ENCODE assay signal across 8 cellular contexts in genomic region chr19:32692727-32693061, GRCh38. TPM values are rescaled to one million over a fixed set of nuclear protein-coding genes. Genes with fewer than 3 reads are reported as not detected.
DNase-seq lines count a peak whose midpoint lies in the region; ATAC-seq, FAIRE-seq and TF ChIP-seq lines count a peak whose summit lies in the region.

No MANE protein-coding gene starts in this region.

- peak overlapping the region; percentile 89 to 97 (median 96) for H3K4me3 Mint-ChIP-seq in naive thymus-derived CD8-positive, alpha-beta T cell

- DNase-seq in LHCN-M2 (ENCODE audit: low read depth) (peak; percentile 11), bronchial epithelial cell (ENCODE audit: low read depth) (no peak), amniotic stem cell (lab: John Stamatoyannopoulos, UW) (no peak), OCI-M2 (lab: John Stamatoyannopoulos, UW; ENCODE audit: unreplicated experiment) (no peak), omental fat pad (ENCODE audit: low spot score) (no peak)
- DNase-seq in naive thymus-derived CD8-positive, alpha-beta T cell = no peak
- no peak for DNase-seq in stimulated activated naive CD4-positive, alpha-beta T cell treated with Interleukin-2 at 50 U/mL for 16 hours (lab: John Stamatoyannopoulos, UW)

- no peak for FAIRE-seq in bronchial epithelial cell (lab: Jason Lieb, UNC)

- peaks cover 0 to 2% (median 0%) of the 10 kb centered on the region in 9 donors for H3K9me3 Mint-ChIP-seq in naive thymus-derived CD8-positive, alpha-beta T cell

- ATAC-seq in naive thymus-derived CD8-positive, alpha-beta T cell = peak; percentile 18 to 19
- ATAC-seq in omental fat pad (ENCODE audit: low FRiP score) = no peak

- POLR2A ChIA-PET in naive thymus-derived CD8-positive, alpha-beta T cell (lab: Charles Lee) = interaction anchor here (0.7 to 2.5 kb wide), 5 partner anchors 17 to 484 kb away, joined by 3 to 25 read pairs (median 6); partner anchors contain the start of genes ANKRD27 and RGS9BP

- H3K4me3 ChIP-seq in GM12875 (ENCODE audit: low read depth, low read length) (peak overlapping the region; percentile 60), bronchial epithelial cell (ENCODE audit: low read depth, low read length) (peak overlapping the region; percentile 72)

- peaks cover 7 to 20% (median 11%) of the 10 kb centered on the region in 3 donors for H3K36me3 Mint-ChIP-seq in naive thymus-derived CD8-positive, alpha-beta T cell

- peaks cover 38 to 72% (median 60%) of the 10 kb centered on the region in 4 donors for H3K4me1 Mint-ChIP-seq in naive thymus-derived CD8-positive, alpha-beta T cell

- H3K27ac Mint-ChIP-seq in naive thymus-derived CD8-positive, alpha-beta T cell = peak overlapping the region; percentile 92 to 98 (median 96)

- no peaks in the 10 kb centered on the region for H3K27me3 ChIP-seq in bronchial epithelial cell (ENCODE audit: control insufficient read depth, insufficient read depth, low read length)

- H3K36me3 ChIP-seq in bronchial epithelial cell (ENCODE audit: control insufficient read depth, insufficient read depth, low read length) = peaks cover 5% of the 10 kb centered on the region

- no peaks in the 10 kb centered on the region for H3K27me3 Mint-ChIP-seq in naive thymus-derived CD8-positive, alpha-beta T cell

- no peak for TF ChIP-seq CTCF in GM12875 (IDR thresholded peaks at IDR 0.05; ENCODE audit: borderline replicate concordance, insufficient read depth, low read depth, low read length)
- no peak for TF ChIP-seq CTCF in bronchial epithelial cell (IDR thresholded peaks at IDR 0.05; ENCODE audit: insufficient read depth, low read length, severe bottlenecking)
- no peak for TF ChIP-seq CTCF in omental fat pad (IDR thresholded peaks at IDR 0.05)

RNA-seq across cellular contexts. Expression of gene NUDT19, which starts 1.1 kb away (rescaled TPM):
- total RNA-seq in LHCN-M2 (2014; rRNA removed) (16.5 and 17.0 TPM in 2 replicates), bronchial epithelial cell (5.5 and 7.3 TPM in 2 replicates), omental fat pad (10 to 100 TPM in 2 of 4 donors, 1 to 10 TPM in 2; 6.1 to 15.9 (median 9.7) TPM)
- polyA plus RNA-seq in LHCN-M2 (2012) = 6.0 TPM
- 10 to 100 TPM; 11.2 to 11.5 TPM for total RNA-seq in naive thymus-derived CD8-positive, alpha-beta T cell
- 1 to 10 TPM; 2.5 to 2.7 (median 2.5) TPM for polyA plus RNA-seq in naive thymus-derived CD8-positive, alpha-beta T cell

RNA-seq across cellular contexts. Expression of gene RGS9BP, which starts 17.0 kb away (rescaled TPM):
- total RNA-seq in LHCN-M2 (2014; rRNA removed) = 0.26 and 0.69 TPM in 2 replicates
- 0.18 TPM for polyA plus RNA-seq in LHCN-M2 (2012)
- 0.79 and 0.90 TPM in 2 replicates for total RNA-seq in bronchial epithelial cell
- under 1 TPM; 0.16 to 0.36 TPM for total RNA-seq in naive thymus-derived CD8-positive, alpha-beta T cell
- polyA plus RNA-seq in naive thymus-derived CD8-positive, alpha-beta T cell = under 1 TPM; 0.19 to 0.23 (median 0.20) TPM
- under 1 TPM; 0.19 to 0.79 (median 0.28) TPM for total RNA-seq in omental fat pad

RNA-seq across cellular contexts. Expression of gene ANKRD27, which starts 17.7 kb away (rescaled TPM):
- total RNA-seq in LHCN-M2 (2014; rRNA removed) (21.8 and 23.8 TPM in 2 replicates), bronchial epithelial cell (37.6 and 53.3 TPM in 2 replicates), omental fat pad (10 to 100 TPM; 22.7 to 38.5 (median 30.1) TPM)
- 8.5 TPM for polyA plus RNA-seq in LHCN-M2 (2012)
- 10 to 100 TPM; 34.1 to 34.2 TPM for total RNA-seq in naive thymus-derived CD8-positive, alpha-beta T cell
- polyA plus RNA-seq in naive thymus-derived CD8-positive, alpha-beta T cell = 10 to 100 TPM in 2 of 3 donors, 1 to 10 TPM in 1; 9.0 to 17.1 (median 12.1) TPM

RNA-seq across cellular contexts. Expression of gene TDRD12, which starts 26.9 kb away (rescaled TPM):
- total RNA-seq in LHCN-M2 (2014; rRNA removed) = 0.52 and 0.71 TPM in 2 replicates
- 0.09 TPM for polyA plus RNA-seq in LHCN-M2 (2012)
- 0.13 and 1.6 TPM in 2 replicates for total RNA-seq in bronchial epithelial cell
- under 1 TPM; 0.60 to 0.70 TPM for total RNA-seq in naive thymus-derived CD8-positive, alpha-beta T cell
- polyA plus RNA-seq in naive thymus-derived CD8-positive, alpha-beta T cell = under 1 TPM; 0.06 to 0.18 (median 0.13) TPM
- total RNA-seq in omental fat pad = 1 to 10 TPM in 1 of 4 donors, under 1 TPM in 1, not detected in 2; 0.50 to 1.3 TPM
